8 cellular contexts compared by ENCODE assay signal in the genomic region with DNA sequence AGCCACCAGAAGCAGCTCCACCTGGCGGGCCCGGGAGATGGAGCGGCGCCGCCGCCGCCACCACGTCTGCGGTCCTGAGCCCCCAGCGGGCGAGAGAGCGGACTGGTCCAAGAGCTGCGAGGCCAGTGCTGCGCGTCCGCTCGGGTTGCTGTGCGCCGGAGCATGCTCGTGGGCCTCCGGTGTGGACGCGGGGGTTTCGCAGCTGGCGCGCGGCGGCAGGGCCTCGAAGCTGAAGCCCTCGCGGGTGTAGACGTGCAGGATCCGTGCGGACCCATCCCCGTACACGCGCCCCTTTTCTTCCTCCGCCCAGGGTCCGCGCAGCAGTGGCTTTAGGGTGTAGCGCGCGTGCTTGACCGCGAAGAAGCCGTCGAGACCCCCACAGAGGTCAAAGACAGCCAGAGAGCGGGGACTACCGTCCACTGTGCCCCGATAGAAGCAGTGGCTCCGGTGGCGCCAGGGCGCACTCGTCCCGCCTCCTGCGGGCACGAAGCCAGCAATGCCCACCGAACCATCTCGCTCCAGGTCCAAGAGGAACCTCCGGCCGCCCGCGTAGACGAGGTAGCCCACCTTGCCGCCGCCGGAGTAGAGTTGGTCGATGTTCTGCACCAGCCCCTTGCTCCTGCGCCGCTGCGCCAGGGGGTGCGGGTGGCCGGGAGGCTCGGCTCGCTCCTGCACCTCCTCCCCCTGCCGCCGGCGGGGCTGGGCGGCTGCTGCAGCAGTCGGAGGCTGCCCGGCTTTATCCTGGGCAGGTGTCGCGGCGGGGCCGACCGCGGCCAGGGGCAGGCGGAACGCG. TPM values are rescaled to one million over a fixed set of nuclear protein-coding genes. Genes with fewer than 3 reads are reported as not detected.
DNase-seq lines count a peak whose midpoint lies in the region; ATAC-seq and TF ChIP-seq lines count a peak whose summit lies in the region.

No MANE protein-coding gene starts in this region.

- peak; percentile 37 for DNase-seq in AG08395 (ENCODE audit: low spot score)
- DNase-seq in NCI-H1694 treated with DMSO at 0.1 percent for 48 hours (lab: John Stamatoyannopoulos, UW): peak; percentile 91
- no peak for DNase-seq in UCSD-AML1 (lab: John Stamatoyannopoulos, UW; ENCODE audit: unreplicated experiment)
- no peak for DNase-seq in T-helper 1 cell
- no peak for DNase-seq in WERI-Rb-1
- DNase-seq in medulla oblongata (ENCODE audit: extremely low spot score): no peak

- ATAC-seq in esophagus mucosa: peak; percentile 15

- no peak overlapping the region for H3K27ac ChIP-seq in muscle layer of duodenum (ENCODE audit: low read length)
- H3K27ac ChIP-seq in WERI-Rb-1: no peak overlapping the region

- H3K36me3 ChIP-seq in muscle layer of duodenum (ENCODE audit: control insufficient read depth in 1 of 2, insufficient read depth in 2 of 2, low read length in 2 of 2) (no peaks in the 10 kb centered on the region), WERI-Rb-1 (no peaks in the 10 kb centered on the region)

- H3K4me1 ChIP-seq in muscle layer of duodenum (ENCODE audit: control insufficient read depth in 1 of 2, insufficient read depth in 2 of 2, low read length in 2 of 2): peaks cover 0 to 22% of the 10 kb centered on the region in 2 donors

- H3K27me3 ChIP-seq in muscle layer of duodenum (ENCODE audit: low read depth, low read length) (no peaks in the 10 kb centered on the region), WERI-Rb-1 (ENCODE audit: insufficient read depth, low read depth, severe bottlenecking) (peaks cover 99% of the 10 kb centered on the region)

- H3K4me3 ChIP-seq in muscle layer of duodenum (ENCODE audit: low read depth in 1 of 2, low read length in 2 of 2): peak overlapping the region; percentile 49 to 83
- H3K4me3 ChIP-seq in WERI-Rb-1 (ENCODE audit: low read depth, low read length): no peak overlapping the region

- TF ChIP-seq CTCF in WERI-Rb-1 (IDR thresholded peaks at IDR 0.05; ENCODE audit: low read depth, low read length): no peak

- no peaks in the 10 kb centered on the region for H3K9me3 ChIP-seq in muscle layer of duodenum (ENCODE audit: control insufficient read depth in 1 of 2, low read length in 2 of 2)
- H3K9me3 ChIP-seq in WERI-Rb-1 (ENCODE audit: severe bottlenecking): peaks cover 19% of the 10 kb centered on the region

RNA-seq across cellular contexts. Expression of gene ADAMTS5, which starts 1.1 kb away (rescaled TPM):
- total RNA-seq in esophagus mucosa: 0.80 TPM

Comparison
In these comparisons a context has a peak if more than half of its experiments do, and no peak if none do; other contexts are left out.
1. DNase-seq: peak in AG08395 (single experiment) and NCI-H1694 treated with DMSO at 0.1 percent for 48 hours (single experiment); none in UCSD-AML1 (single experiment), T-helper 1 cell (0 of 5), WERI-Rb-1 (single experiment) and medulla oblongata (single experiment).